9 cellular contexts compared by ENCODE assay signal in genomic region chr6:158938811-158939254, GRCh38.
DNase-seq lines count a peak whose midpoint lies in the region; ATAC-seq, FAIRE-seq and TF ChIP-seq lines count a peak whose summit lies in the region.
"Had no signal": no experiment of that assay in that cellular context is flagged by ENCODE, and none has a peak within 500 bp of the region (broad histone marks: within the 10 kb centered on the region; RNA-seq: fewer than 3 reads in every experiment).

No MANE protein-coding gene starts in this region.

- H3K4me1 Mint-ChIP-seq in activated CD4-positive, alpha-beta T cell treated with anti-CD3 and anti-CD28 coated beads for 36 hours = peaks cover 8% of the 10 kb centered on the region
- peaks cover 14% of the 10 kb centered on the region for H3K4me1 Mint-ChIP-seq in activated naive CD4-positive, alpha-beta T cell treated with anti-CD3 and anti-CD28 coated beads, Interleukin-2, amount 50 U/mL, for 24 hours
- peaks cover 7% of the 10 kb centered on the region for H3K4me1 Mint-ChIP-seq in type B pancreatic cell (ENCODE audit: unreplicated experiment)

- peak overlapping the region; percentile 34 for H3K4me3 Mint-ChIP-seq in activated CD4-positive, alpha-beta T cell treated with anti-CD3 and anti-CD28 coated beads for 36 hours
- H3K4me3 Mint-ChIP-seq in activated naive CD4-positive, alpha-beta T cell treated with anti-CD3 and anti-CD28 coated beads, Interleukin-2, amount 50 U/mL, for 24 hours = peak overlapping the region; percentile 88
- H3K4me3 Mint-ChIP-seq in type B pancreatic cell = peak overlapping the region; percentile 71

- peaks cover 0 to 5% of the 10 kb centered on the region in 2 experiments; a peak in 1 of 5 replicates for H3K27me3 ChIP-seq in HepG2 (ENCODE audit: control insufficient read depth in 1 of 2, insufficient read depth in 2 of 2, low read length in 2 of 2)
- no peaks in the 10 kb centered on the region for H3K27me3 ChIP-seq in HAP-1 (ENCODE audit: low read depth)

- H3K27ac Mint-ChIP-seq in activated CD4-positive, alpha-beta T cell treated with anti-CD3 and anti-CD28 coated beads for 36 hours = no peak overlapping the region
- H3K27ac Mint-ChIP-seq in activated naive CD4-positive, alpha-beta T cell treated with anti-CD3 and anti-CD28 coated beads, Interleukin-2, amount 50 U/mL, for 24 hours = no peak overlapping the region
- H3K27ac Mint-ChIP-seq in type B pancreatic cell = peak overlapping the region; percentile 51

- DNase-seq in activated CD4-positive, alpha-beta T cell treated with anti-CD3 and anti-CD28 coated beads for 36 hours = peak; percentile 38
- no peak for DNase-seq in activated CD4-positive, alpha-beta T cell treated with anti-CD3 and anti-CD28 coated beads for 1 hour
- DNase-seq in HepG2 (ENCODE audit: low spot score) = no peak
- no peak for DNase-seq in type B pancreatic cell (ENCODE audit: extremely low spot score, unreplicated experiment)
- DNase-seq in HAP-1 (ENCODE audit: low spot score in 2 of 2) = no peak
- DNase-seq: NCI-H1048 had no signal

- POLR2A ChIA-PET in activated CD4-positive, alpha-beta T cell treated with anti-CD3 and anti-CD28 coated beads for 36 hours (lab: Charles Lee) = no interaction called here
- POLR2A ChIA-PET in HepG2 (lab: Yijun Ruan, JAX) = no interaction called here

- no peaks in the 10 kb centered on the region for H4K20me1 ChIP-seq in HepG2 (ENCODE audit: insufficient read depth, low read length)

- H3K9ac ChIP-seq in HepG2 (ENCODE audit: insufficient read depth, low read depth, low read length) = no peak overlapping the region

- no peaks in the 10 kb centered on the region for H3K79me2 ChIP-seq in HepG2 (ENCODE audit: insufficient read depth, low read length)

- TF ChIP-seq CTCF in HepG2 (CRISPR knock-in tag; IDR thresholded peaks at IDR 0.05) (no peak), type B pancreatic cell (conservative IDR thresholded peaks at IDR 0.05) (no peak)

- H3K36me3 Mint-ChIP-seq in activated CD4-positive, alpha-beta T cell treated with anti-CD3 and anti-CD28 coated beads for 36 hours (ENCODE audit: low read depth) = no peaks in the 10 kb centered on the region
- peaks cover 4% of the 10 kb centered on the region for H3K36me3 Mint-ChIP-seq in activated naive CD4-positive, alpha-beta T cell treated with anti-CD3 and anti-CD28 coated beads, Interleukin-2, amount 50 U/mL, for 24 hours
- H3K36me3 Mint-ChIP-seq in type B pancreatic cell = no peaks in the 10 kb centered on the region

- FAIRE-seq in HepG2 (lab: Jason Lieb, UNC) = no peak

- peaks cover 6% of the 10 kb centered on the region for H3K9me3 Mint-ChIP-seq in activated CD4-positive, alpha-beta T cell treated with anti-CD3 and anti-CD28 coated beads for 36 hours (ENCODE audit: low read depth)
- no peaks in the 10 kb centered on the region for H3K9me3 Mint-ChIP-seq in activated naive CD4-positive, alpha-beta T cell treated with anti-CD3 and anti-CD28 coated beads, Interleukin-2, amount 50 U/mL, for 24 hours
- H3K9me3 Mint-ChIP-seq in type B pancreatic cell = peaks cover 5% of the 10 kb centered on the region

- no TSS peak for BruUV-seq in HepG2 (replicated peaks; lab: Mats Ljungman, UMichigan)

- CTCF ChIA-PET in activated CD4-positive, alpha-beta T cell treated with anti-CD3 and anti-CD28 coated beads for 36 hours (lab: Charles Lee) = no interaction called here
- CTCF ChIA-PET in HepG2 (lab: Yijun Ruan, JAX; ENCODE audit: low intra/inter-chr PET ratio, low total read pairs) = no interaction called here

- no peak overlapping the region for H2AFZ ChIP-seq in HepG2 (ENCODE audit: low read length)

- H3K4me3 ChIP-seq in HepG2 (replicated peaks in 1 of 3; ENCODE audit: insufficient read depth in 1 of 3, low read depth in 2 of 3, low read length in 3 of 3) (no peak overlapping the region), HAP-1 (no peak overlapping the region)

- H3K27ac ChIP-seq in HepG2 (ENCODE audit: extremely low read length, insufficient read depth, low read length) = no peak overlapping the region

- no peak overlapping the region for H3K4me2 ChIP-seq in HepG2 (ENCODE audit: low read depth, low read length)

- TF ChIP-seq EP300 in HepG2 (IDR thresholded peaks at IDR 0.05; ENCODE audit: low read depth in 2 of 2, low read length in 2 of 2) = no peak
- no peak for TF ChIP-seq EP300 in HepG2 (CRISPR knock-in tag; IDR thresholded peaks at IDR 0.05; ENCODE audit: borderline replicate concordance)

- TF ChIP-seq POLR2A in HepG2 (IDR thresholded peaks at IDR 0.05; ENCODE audit: insufficient read depth in 1 of 2, low read depth in 2 of 2, low read length in 2 of 2) = no peak

- in situ Hi-C loops in HepG2 (cut with HindIII; ENCODE audit: extremely low pct_ligation_motif_present, low pct_unique_long_range_greater_than_20kb) = no loop called here
- in situ Hi-C loops in HAP-1 (cut with MboI; ENCODE audit: low sequenced_read_pairs) = no loop called here

- ATAC-seq in activated CD4-positive, alpha-beta T cell treated with anti-CD3 and anti-CD28 coated beads for 36 hours = peak; percentile 80
- ATAC-seq in HepG2 = peak; percentile 53
- ATAC-seq in SK-N-SH treated with all-trans-retinoic acid at 6 μM for 48 hours = no peak
- ATAC-seq in HG03097 (IDR thresholded peaks at IDR 0.05; ENCODE audit: low FRiP score, unreplicated experiment) = no peak

- intact Hi-C loops in activated CD4-positive, alpha-beta T cell treated with anti-CD3 and anti-CD28 coated beads for 36 hours (cut with DNase I, micrococcal nuclease) = no loop called here
- intact Hi-C loops in HepG2 (cut with micrococcal nuclease; ENCODE audit: unreplicated experiment) = no loop called here

- no peak for TF ChIP-seq RAD21 in HepG2 (CRISPR knock-in tag; IDR thresholded peaks at IDR 0.05)

- peaks cover 6% of the 10 kb centered on the region; the same call in 1 of the 2 replicates for H3K4me1 ChIP-seq in HepG2 (ENCODE audit: insufficient read depth, low read length)
- no peaks in the 10 kb centered on the region for H3K4me1 ChIP-seq in HAP-1

- H3K9me3 ChIP-seq in HepG2 (ENCODE audit: low read length) (no peaks in the 10 kb centered on the region), HAP-1 (no peaks in the 10 kb centered on the region; the same call in 1 of the 2 replicates)

- 77% methylated on average over 23 of the region's 23 CpGs for WGBS in HepG2 (ENCODE audit: low lambda C conversion rate)

- peaks cover 7% of the 10 kb centered on the region for H3K27me3 Mint-ChIP-seq in activated CD4-positive, alpha-beta T cell treated with anti-CD3 and anti-CD28 coated beads for 36 hours
- H3K27me3 Mint-ChIP-seq in activated naive CD4-positive, alpha-beta T cell treated with anti-CD3 and anti-CD28 coated beads, Interleukin-2, amount 50 U/mL, for 24 hours = peaks cover 4% of the 10 kb centered on the region
- H3K27me3 Mint-ChIP-seq in type B pancreatic cell = no peaks in the 10 kb centered on the region

- no peaks in the 10 kb centered on the region for H3K36me3 ChIP-seq in HepG2 (replicated peaks in 1 of 2; ENCODE audit: control insufficient read depth in 1 of 2, insufficient read depth in 2 of 2, low read length in 2 of 2)
- no peaks in the 10 kb centered on the region for H3K36me3 ChIP-seq in HAP-1 (replicated peaks)

TF ChIP-seq in HepG2, 621 proteins besides CTCF, POLR2A, EP300 and RAD21:
- no peak for TF ChIP-seq MYC (CRISPR knock-in tag; IDR thresholded peaks at IDR 0.05; ENCODE audit: borderline replicate concordance)
- TF ChIP-seq ZNF337 (CRISPR knock-in tag; IDR thresholded peaks at IDR 0.05; ENCODE audit: borderline replicate concordance, low read depth) = no peak
- TF ChIP-seq SIN3A (IDR thresholded peaks at IDR 0.05; ENCODE audit: borderline replicate concordance, low read depth, low read length) = no peak
- TF ChIP-seq, protein P1, sequence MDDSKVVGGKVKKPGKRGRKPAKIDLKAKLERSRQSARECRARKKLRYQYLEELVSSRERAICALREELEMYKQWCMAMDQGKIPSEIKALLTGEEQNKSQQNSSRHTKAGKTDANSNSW (CRISPR knock-in tag; IDR thresholded peaks at IDR 0.05; ENCODE audit: borderline replicate concordance) = no peak
- no peak for TF ChIP-seq ZBTB2 (CRISPR knock-in tag; IDR thresholded peaks at IDR 0.05; ENCODE audit: low read depth)
TF ChIP-seq in HepG2: peak in this region for 0.

TF ChIP-seq in SK-N-SH treated with all-trans-retinoic acid at 6 μM for 48 hours, 23 proteins besides CTCF, POLR2A, EP300 and RAD21 (continues in another document):
- TF ChIP-seq PATZ1 (CRISPR knock-in tag; IDR thresholded peaks at IDR 0.05; ENCODE audit: borderline replicate concordance) = no peak
- TF ChIP-seq GLIS3 (CRISPR knock-in tag; IDR thresholded peaks at IDR 0.05) = no peak

Comparison
In these comparisons a context has a peak if more than half of its experiments do, and no peak if none do; other contexts are left out.
1. ATAC-seq: peak in activated CD4-positive, alpha-beta T cell treated with anti-CD3 and anti-CD28 coated beads for 36 hours (single experiment) and HepG2 (single experiment); none in SK-N-SH treated with all-trans-retinoic acid at 6 μM for 48 hours (single experiment) and HG03097 (single experiment).
2. H3K4me3 Mint-ChIP-seq: peak in every context shown above with its lines; median percentile 88 in activated naive CD4-positive, alpha-beta T cell treated with anti-CD3 and anti-CD28 coated beads, Interleukin-2, amount 50 U/mL, for 24 hours; 71 in type B pancreatic cell; 34 in activated CD4-positive, alpha-beta T cell treated with anti-CD3 and anti-CD28 coated beads for 36 hours.